In genomic region chr1:242435200-242435599, GRCh38 we compare ENCODE assay signal across 24 cellular contexts.
"Had no signal": no experiment of that assay in that cellular context is flagged by ENCODE, and none has a peak within 500 bp of the region (broad histone marks: within the 10 kb centered on the region; RNA-seq: fewer than 3 reads in every experiment).

No MANE protein-coding gene starts in this region.

- DNase-seq: dorsolateral prefrontal cortex; effector CD4-positive, alpha-beta T cell; foreskin fibroblast; gastrocnemius medialis; head of caudate nucleus; left ventricle myocardium superior; lower lobe of right lung; naive thymus-derived CD8-positive, alpha-beta T cell; nephron progenitor cell; nucleus accumbens; stimulated activated CD4-positive, alpha-beta T cell treated with anti-CD3 and anti-CD28 coated beads, Interleukin-12 subunit alpha, Interleukin-12 subunit beta, amount 100 ng/mL, for 4 hours; stimulated activated CD4-positive, alpha-beta T cell treated with anti-CD3 and anti-CD28 coated beads, Interleukin-1b, Interleukin-23, amount 100 ng/mL, for 48 hours; stimulated activated CD4-positive, alpha-beta T cell treated with anti-CD3 and anti-CD28 coated beads, Interleukin-4, amount 100 ng/mL, for 1 hour; stimulated activated CD8-positive, alpha-beta memory T cell treated with anti-CD3 and anti-CD28 coated beads, Interleukin-4, amount 100 ng/mL, for 48 hours; stimulated activated naive CD4-positive, alpha-beta T cell; stimulated activated naive CD8-positive, alpha-beta T cell treated with anti-CD3 and anti-CD28 coated beads, Interleukin-15, amount 100 ng/mL, for 72 hours; transverse colon; upper lobe of right lung; uterus had no signal

- H3K27ac ChIP-seq: gastrocnemius medialis, lower lobe of right lung, prostate gland, right atrium auricular region, suprapubic skin, transverse colon, upper lobe of right lung, uterus had no signal

- H3K4me3 ChIP-seq: dorsolateral prefrontal cortex, gastrocnemius medialis, lower lobe of right lung, prostate gland, right atrium auricular region, smooth muscle cell, suprapubic skin, transverse colon, upper lobe of right lung, uterus had no signal

- H3K4me1 ChIP-seq: gastrocnemius medialis, lower lobe of right lung, prostate gland, right atrium auricular region, suprapubic skin, transverse colon, upper lobe of right lung, uterus had no signal

- H3K9me3 ChIP-seq: gastrocnemius medialis, prostate gland, right atrium auricular region, suprapubic skin, transverse colon, upper lobe of right lung, uterus had no signal

- H3K36me3 ChIP-seq: gastrocnemius medialis, lower lobe of right lung, prostate gland, right atrium auricular region, suprapubic skin, transverse colon, upper lobe of right lung, uterus had no signal

- H3K27me3 ChIP-seq: dorsolateral prefrontal cortex, gastrocnemius medialis, right atrium auricular region, suprapubic skin, transverse colon, upper lobe of right lung, uterus had no signal

- ATAC-seq: gastrocnemius medialis; left ventricle myocardium superior; lower lobe of right lung; naive thymus-derived CD8-positive, alpha-beta T cell; sciatic nerve; stimulated activated naive CD8-positive, alpha-beta T cell treated with anti-CD3 and anti-CD28 coated beads, Interleukin-15, amount 100 ng/mL, for 72 hours; upper lobe of right lung had no signal
